Comparison of ENCODE assay signal across 13 cellular contexts in the genomic region with DNA sequence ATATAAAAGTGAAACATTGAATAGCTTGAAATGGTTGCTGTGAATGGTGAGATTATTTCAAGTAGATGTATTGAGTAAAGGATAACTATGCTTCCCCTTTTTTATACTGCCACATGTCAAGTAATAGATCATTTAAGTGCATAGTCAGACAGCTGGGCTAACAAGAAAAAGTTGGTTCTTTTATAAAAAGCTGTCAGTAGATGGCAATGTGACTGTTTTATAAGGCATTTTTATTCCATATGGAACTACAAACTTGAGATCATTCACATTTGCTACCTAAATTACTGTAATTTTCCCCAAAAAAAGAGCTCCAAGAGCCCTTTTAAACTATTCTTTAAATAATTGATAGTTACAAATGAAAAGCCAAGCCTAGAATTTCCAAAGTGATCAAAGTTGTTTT.
DNase-seq lines count a peak whose midpoint lies in the region; ATAC-seq and TF ChIP-seq lines count a peak whose summit lies in the region.
"Had no signal": no experiment of that assay in that cellular context is flagged by ENCODE, and none has a peak within 500 bp of the region (broad histone marks: within the 10 kb centered on the region; RNA-seq: fewer than 3 reads in every experiment).

No MANE protein-coding gene starts in this region.

- DNase-seq in SIG-M5 treated with dmso at 0.1 percent for 504 hours (lab: John Stamatoyannopoulos, UW; ENCODE audit: unreplicated experiment) (peak; percentile 52), SIG-M5 (lab: John Stamatoyannopoulos, UW) (no peak), NCI-H2227 treated with DMSO at 0.1 percent for 48 hours (lab: John Stamatoyannopoulos, UW) (peak; percentile 28), dedifferentiated amniotic fluid mesenchymal stem cell (ENCODE audit: extremely low spot score) (peak; percentile 65), retinal pigment epithelial cell (ENCODE audit: low read depth) (no peak)
- no peak for DNase-seq in activated naive CD4-positive, alpha-beta T cell treated with Interleukin-2 at 50 U/mL for 16 hours
- DNase-seq in stimulated activated CD4-positive, alpha-beta T cell treated with anti-CD3 and anti-CD28 coated beads, Interleukin-15, amount 100 ng/mL, for 24 hours, result no peak
- DNase-seq: activated T-cell treated with anti-CD3 and anti-CD28 coated beads, Interleukin-2, amount 50 U/mL, for 72 hours; left lung; NCI-H226; upper lobe of left lung had no signal

- ATAC-seq in HG02623 (IDR thresholded peaks at IDR 0.05; ENCODE audit: unreplicated experiment), result no peak
- ATAC-seq: activated T-cell treated with anti-CD3 and anti-CD28 coated beads, Interleukin-2, amount 50 U/mL, for 72 hours; left lung had no signal

- peak; percentile 13 for TF ChIP-seq CTCF in retinal pigment epithelial cell (conservative IDR thresholded peaks at IDR 0.05; ENCODE audit: low read depth, low read length)

- H3K4me3 ChIP-seq in retinal pigment epithelial cell (ENCODE audit: low read length), result no peak overlapping the region
- H3K4me3 ChIP-seq: cardiac muscle cell, left lung, upper lobe of left lung had no signal

Comparison
In these comparisons a context has a peak if more than half of its experiments do, and no peak if none do; other contexts are left out.
1. DNase-seq: peak in SIG-M5 treated with dmso at 0.1 percent for 504 hours (single experiment), NCI-H2227 treated with DMSO at 0.1 percent for 48 hours (single experiment) and dedifferentiated amniotic fluid mesenchymal stem cell (single experiment); none in SIG-M5 (single experiment), retinal pigment epithelial cell (single experiment), activated naive CD4-positive, alpha-beta T cell treated with Interleukin-2 at 50 U/mL for 16 hours (single experiment) and stimulated activated CD4-positive, alpha-beta T cell treated with anti-CD3 and anti-CD28 coated beads, Interleukin-15, amount 100 ng/mL, for 24 hours (single experiment).